ENCODE assay signal across 17 cellular contexts in genomic region chr5:179505636-179506261, GRCh38.
"Had no signal": no experiment of that assay in that cellular context is flagged by ENCODE, and none has a peak within 500 bp of the region (broad histone marks: within the 10 kb centered on the region; RNA-seq: fewer than 3 reads in every experiment).

No MANE protein-coding gene starts in this region.

- H3K4me2 ChIP-seq: KMS-11 had no signal

- H3K27ac ChIP-seq: breast epithelium, KMS-11 had no signal

- DNase-seq: activated CD4-positive, alpha-beta T cell treated with anti-CD3 and anti-CD28 coated beads for 4 hours; activated CD8-positive, alpha-beta memory T cell treated with anti-CD3 and anti-CD28 coated beads, Interleukin-2, amount 50 U/mL, for 4 hours; activated CD8-positive, alpha-beta T cell treated with anti-CD3 and anti-CD28 coated beads for 36 hours; activated naive CD4-positive, alpha-beta T cell; activated T-cell treated with anti-CD3 and anti-CD28 coated beads, Interleukin-2, amount 50 U/mL, for 72 hours; caudate nucleus; MG63; MV-4-11; NCI-H1105; NCI-H1436 treated with DMSO at 0.1 percent for 48 hours; NCI-H187; NCI-H2081; NCI-H524; SHP77 treated with DMSO at 0.1 percent for 48 hours had no signal

- ATAC-seq: activated CD4-positive, CD25-positive, alpha-beta regulatory T cell treated with anti-CD3 and anti-CD28 coated beads, Interleukin-2, amount 50 U/mL, for 24 hours; activated CD8-positive, alpha-beta T cell treated with anti-CD3 and anti-CD28 coated beads for 36 hours; activated T-cell treated with anti-CD3 and anti-CD28 coated beads, Interleukin-2, amount 50 U/mL, for 72 hours had no signal

- H3K9me3 ChIP-seq: breast epithelium, MG63 had no signal

- H3K36me3 ChIP-seq: breast epithelium, MG63 had no signal

- H3K4me1 ChIP-seq: breast epithelium had no signal

- H3K4me3 ChIP-seq: breast epithelium, MG63 had no signal

- H3K27me3 ChIP-seq: breast epithelium, MG63 had no signal

- H3K9ac ChIP-seq: KMS-11 had no signal
